23 cellular contexts compared by ENCODE assay signal in the genomic region with DNA sequence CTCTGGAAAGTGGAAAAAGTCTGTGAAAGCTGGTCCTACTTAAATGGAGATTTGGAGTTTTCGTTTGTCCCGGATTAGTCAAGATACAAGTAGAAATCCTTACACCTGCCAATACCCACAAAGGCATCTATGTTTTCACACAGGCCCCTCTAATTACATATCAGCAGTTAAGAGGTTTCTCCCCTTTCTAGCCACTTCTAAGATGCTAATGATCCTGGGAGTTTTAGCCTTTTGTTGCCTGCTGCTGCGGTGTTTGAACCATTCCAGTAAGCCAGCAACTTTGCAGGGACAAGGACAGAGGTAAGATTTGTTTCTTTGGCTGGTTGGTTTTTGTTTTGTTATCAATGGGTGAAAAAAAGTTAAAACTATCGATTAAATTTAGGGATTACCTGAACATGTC. TPM values are rescaled to one million over a fixed set of nuclear protein-coding genes. Genes with fewer than 3 reads are reported as not detected.
"Had no signal": no experiment of that assay in that cellular context is flagged by ENCODE, and none has a peak within 500 bp of the region (broad histone marks: within the 10 kb centered on the region; RNA-seq: fewer than 3 reads in every experiment).

No MANE protein-coding gene starts in this region.

- DNase-seq: dermis blood vessel endothelial cell; foreskin keratinocyte; kidney glomerular epithelial cell; mesendoderm; naive thymus-derived CD4-positive, alpha-beta T cell; nephron progenitor cell; spleen; stimulated activated CD4-positive, alpha-beta T cell treated with anti-CD3 and anti-CD28 coated beads, Interleukin-2, amount 100 ng/mL, for 24 hours; stimulated activated CD4-positive, alpha-beta T cell treated with anti-CD3 and anti-CD28 coated beads, Interleukin-4, amount 100 ng/mL, for 4 hours; stimulated activated naive B cell treated with anti-CD40 and anti-IgM and Interleukin-4, amounts not matched to agents 10 μg/mL and 1 μg/mL and 100 μg/mL, for 72 hours; stimulated activated naive CD8-positive, alpha-beta T cell treated with anti-CD3 and anti-CD28 coated beads, Interleukin-15, amount 100 ng/mL, for 72 hours; substantia nigra; transverse colon had no signal

- H3K27ac ChIP-seq: foreskin keratinocyte, neutrophil, spleen, thoracic aorta, transverse colon had no signal

- H3K4me3 ChIP-seq: spleen, thoracic aorta, transverse colon had no signal

- H3K9me3 ChIP-seq: neutrophil, spleen, thoracic aorta, transverse colon had no signal

- H3K36me3 ChIP-seq: neutrophil, spleen, thoracic aorta, transverse colon had no signal

- H3K4me1 ChIP-seq: foreskin keratinocyte, spleen, transverse colon had no signal

- FAIRE-seq: colon, islet of Langerhans had no signal

RNA-seq across cellular contexts. Expression of gene C1QL3, which starts 5.8 kb away (rescaled TPM):
- total RNA-seq: foreskin keratinocyte; liver; lung microvascular endothelial cell; mononuclear cell; naive thymus-derived CD4-positive, alpha-beta T cell; osteoblast; sciatic nerve; skeletal muscle tissue; spleen; thoracic aorta; transverse colon had no signal
- polyA plus RNA-seq: foreskin keratinocyte, spleen had no signal
